ENCODE assay signal across 9 cellular contexts in the genomic region with DNA sequence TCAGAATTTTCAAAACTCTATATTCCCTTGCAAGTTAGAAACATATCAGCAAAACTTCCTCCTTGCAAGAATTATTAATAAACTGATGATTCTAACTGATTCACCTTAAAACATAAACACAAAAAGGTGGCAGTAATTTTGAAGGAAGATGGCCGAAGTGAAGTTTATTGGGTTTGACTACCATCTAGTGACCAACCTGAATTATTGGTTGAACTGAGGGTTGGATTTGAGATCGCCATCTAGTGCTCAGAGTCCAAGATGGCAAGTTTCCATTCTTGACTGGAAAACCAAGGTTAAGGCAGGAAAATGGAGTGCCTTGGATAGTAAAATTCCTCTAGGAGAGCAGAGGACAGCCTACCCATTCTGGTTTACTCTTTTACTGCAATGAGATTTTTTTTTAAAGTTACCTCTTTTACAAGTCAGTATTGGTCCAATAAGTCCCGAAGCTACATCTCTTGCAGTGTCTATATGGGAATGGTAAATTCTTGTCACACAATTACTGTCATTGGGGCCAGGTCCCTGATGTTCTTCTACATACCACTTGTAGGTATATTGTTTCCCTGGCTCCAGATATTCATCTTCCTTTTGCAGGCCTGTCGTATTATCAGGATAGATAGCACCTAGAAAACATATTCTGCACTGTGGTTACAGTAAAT. TPM values are rescaled to one million over a fixed set of nuclear protein-coding genes. Genes with fewer than 3 reads are reported as not detected.
DNase-seq lines count a peak whose midpoint lies in the region; ATAC-seq, FAIRE-seq and TF ChIP-seq lines count a peak whose summit lies in the region.
"Had no signal": no experiment of that assay in that cellular context is flagged by ENCODE, and none has a peak within 500 bp of the region (broad histone marks: within the 10 kb centered on the region; RNA-seq: fewer than 3 reads in every experiment).

No MANE protein-coding gene starts in this region.

- peak; percentile 91 for DNase-seq in A172 (ENCODE audit: low spot score)
- peak; percentile 32 for DNase-seq in H54 (ENCODE audit: insufficient read length, low spot score)
- peak; percentile 49 for DNase-seq in KG1 (lab: John Stamatoyannopoulos, UW)
- DNase-seq in NOMO-1 treated with dmso at 0.1 percent for 144 hours (lab: John Stamatoyannopoulos, UW; ENCODE audit: unreplicated experiment) = peak; percentile 60
- peak; percentile 33 to 93 for DNase-seq in T47D (ENCODE audit: low read depth in 1 of 2, low spot score in 1 of 2)
- DNase-seq in iris pigment epithelial cell (ENCODE audit: low read depth) = peak; percentile 88
- peak; percentile 9 for DNase-seq in stimulated activated naive B cell treated with anti-CD40 and anti-IgM and Interleukin-4, amounts not matched to agents 10 μg/mL and 1 μg/mL and 100 μg/mL, for 72 hours

- H3K36me3 Mint-ChIP-seq in stimulated activated naive B cell treated with anti-CD40 and anti-IgM and Interleukin-4, amounts not matched to agents 10 μg/mL and 1 μg/mL and 100 μg/mL, for 72 hours = no peaks in the 10 kb centered on the region
- H3K36me3 Mint-ChIP-seq: IgD-negative memory B cell had no signal

- TF ChIP-seq POLR2A in H54 (IDR thresholded peaks at IDR 0.05; ENCODE audit: low read depth, low read length) = no peak

- no peak overlapping the region for H3K27ac Mint-ChIP-seq in stimulated activated naive B cell treated with anti-CD40 and anti-IgM and Interleukin-4, amounts not matched to agents 10 μg/mL and 1 μg/mL and 100 μg/mL, for 72 hours

- H3K4me3 Mint-ChIP-seq in stimulated activated naive B cell treated with anti-CD40 and anti-IgM and Interleukin-4, amounts not matched to agents 10 μg/mL and 1 μg/mL and 100 μg/mL, for 72 hours = no peak overlapping the region
- H3K4me3 Mint-ChIP-seq: IgD-negative memory B cell had no signal

- peak; percentile 75 to 79 for ATAC-seq in stimulated activated naive B cell treated with anti-CD40 and anti-IgM and Interleukin-4, amounts not matched to agents 10 μg/mL and 1 μg/mL and 100 μg/mL, for 72 hours (replicated peaks)

- H3K27me3 Mint-ChIP-seq in stimulated activated naive B cell treated with anti-CD40 and anti-IgM and Interleukin-4, amounts not matched to agents 10 μg/mL and 1 μg/mL and 100 μg/mL, for 72 hours = no peaks in the 10 kb centered on the region
- H3K27me3 Mint-ChIP-seq: IgD-negative memory B cell had no signal

- peak; percentile 99 for FAIRE-seq in G401.6 (lab: Jason Lieb, UNC)
- peak; percentile 100 for FAIRE-seq in H54 (lab: Jason Lieb, UNC)

- peaks cover 6 to 8% of the 10 kb centered on the region in 2 donors for H3K4me1 Mint-ChIP-seq in stimulated activated naive B cell treated with anti-CD40 and anti-IgM and Interleukin-4, amounts not matched to agents 10 μg/mL and 1 μg/mL and 100 μg/mL, for 72 hours

- H3K9me3 Mint-ChIP-seq in stimulated activated naive B cell treated with anti-CD40 and anti-IgM and Interleukin-4, amounts not matched to agents 10 μg/mL and 1 μg/mL and 100 μg/mL, for 72 hours = no peaks in the 10 kb centered on the region
- H3K9me3 Mint-ChIP-seq: IgD-negative memory B cell had no signal

- in situ Hi-C loops in T47D (cut with HindIII; ENCODE audit: low pct_unique_long_range_greater_than_20kb, low sequenced_read_pairs) = no loop called here

RNA-seq across cellular contexts. Expression of a gene that starts 51.6 kb away (rescaled TPM):
- total RNA-seq in A172 (2014; rRNA removed; shearing (Covaris generic)) = not detected in 2 replicates

Comparison
In these comparisons a context has a peak if more than half of its experiments do, and no peak if none do; other contexts are left out.
1. Peak in every context shown above with its lines: DNase-seq and ATAC-seq.
2. DNase-seq: peak in every context shown above with its lines; median percentile 91 in A172; 88 in iris pigment epithelial cell; 63 in T47D; 60 in NOMO-1 treated with dmso at 0.1 percent for 144 hours; 49 in KG1; 32 in H54; 9 in stimulated activated naive B cell treated with anti-CD40 and anti-IgM and Interleukin-4, amounts not matched to agents 10 μg/mL and 1 μg/mL and 100 μg/mL, for 72 hours.